In genomic region chr11:61526229-61526628, GRCh38 we compare ENCODE assay signal across 23 cellular contexts. TPM values are rescaled to one million over a fixed set of nuclear protein-coding genes. Genes with fewer than 3 reads are reported as not detected.
DNase-seq lines count a peak whose midpoint lies in the region; ATAC-seq and TF ChIP-seq lines count a peak whose summit lies in the region.
"Had no signal": no experiment of that assay in that cellular context is flagged by ENCODE, and none has a peak within 500 bp of the region (broad histone marks: within the 10 kb centered on the region; RNA-seq: fewer than 3 reads in every experiment).

No MANE protein-coding gene starts in this region.

- H3K36me3 Mint-ChIP-seq in glutamatergic neuron (ENCODE audit: unreplicated experiment) (peaks cover 9% of the 10 kb centered on the region), T-helper 17 cell (ENCODE audit: low read depth) (peaks cover 6% of the 10 kb centered on the region)
- no peaks in the 10 kb centered on the region for H3K36me3 Mint-ChIP-seq in activated T-helper 2 cell treated with anti-CD3 and anti-CD28 coated beads, Interferon-gamma antibody, Interleukin-2, Interleukin-4, amounts not matched to agents 10 μg/mL and 5 μg/mL and 100 μg/mL, durations not matched to agents 14 hours and 24 hours and 36 hours (ENCODE audit: low read depth)
- H3K36me3 Mint-ChIP-seq: CD14-positive monocyte; CD4-positive, alpha-beta memory T cell; CD4-positive, CD25-positive, alpha-beta regulatory T cell; CD8-positive, alpha-beta memory T cell had no signal

- peaks cover 32% of the 10 kb centered on the region for H3K4me1 Mint-ChIP-seq in glutamatergic neuron (ENCODE audit: low read depth, unreplicated experiment)
- H3K4me1 Mint-ChIP-seq in T-helper 17 cell: peaks cover 5% of the 10 kb centered on the region
- H3K4me1 Mint-ChIP-seq in activated T-helper 2 cell treated with anti-CD3 and anti-CD28 coated beads, Interferon-gamma antibody, Interleukin-2, Interleukin-4, amounts not matched to agents 10 μg/mL and 5 μg/mL and 100 μg/mL, durations not matched to agents 14 hours and 24 hours and 36 hours (ENCODE audit: low read depth): no peaks in the 10 kb centered on the region
- H3K4me1 Mint-ChIP-seq: CD14-positive monocyte; CD4-positive, alpha-beta memory T cell; CD4-positive, CD25-positive, alpha-beta regulatory T cell; CD8-positive, alpha-beta memory T cell had no signal

- H3K4me1 ChIP-seq in HEK293 (ENCODE audit: control insufficient read depth, insufficient read depth, low read length): no peaks in the 10 kb centered on the region

- H3K27me3 ChIP-seq in WERI-Rb-1 (ENCODE audit: insufficient read depth, low read depth, severe bottlenecking): no peaks in the 10 kb centered on the region
- H3K27me3 ChIP-seq: BE2C, BLaER1 had no signal

- DNase-seq in WERI-Rb-1 (no peak), glutamatergic neuron (no peak), T-helper 17 cell (no peak)
- DNase-seq in activated T-helper 2 cell treated with anti-CD3 and anti-CD28 coated beads, Interferon-gamma antibody, Interleukin-2, Interleukin-4, amounts not matched to agents 10 μg/mL and 5 μg/mL and 100 μg/mL, durations not matched to agents 14 hours and 24 hours and 36 hours (ENCODE audit: low spot score): no peak
- DNase-seq: 8988T; ACHN; BE2C; C1 segment of cervical spinal cord; CD4-positive, alpha-beta memory T cell; CD4-positive, CD25-positive, alpha-beta regulatory T cell; CD8-positive, alpha-beta memory T cell; COR-L47; DMS 273 treated with DMSO at 0.1 percent for 48 hours; DMS153; DMS53; DMS79; DND-41; EL; GDM1 had no signal

- POLR2A ChIA-PET in HEK293 (lab: Yijun Ruan, JAX): interaction anchor here (0.6 kb wide), 1 partner anchor 249 kb away, joined by 3 read pairs; no protein-coding TSS in a partner anchor

- TF ChIP-seq CTCF in HEK293 (tag by site-specific recombination; IDR thresholded peaks at IDR 0.05): no peak
- no peak for TF ChIP-seq CTCF in WERI-Rb-1 (IDR thresholded peaks at IDR 0.05; ENCODE audit: low read depth, low read length)
- no peak for TF ChIP-seq CTCF in glutamatergic neuron (IDR thresholded peaks at IDR 0.05; ENCODE audit: partially characterized antibody, unreplicated experiment)

- intact Hi-C loops in activated T-helper 2 cell treated with anti-CD3 and anti-CD28 coated beads, Interferon-gamma antibody, Interleukin-2, Interleukin-4, amounts not matched to agents 10 μg/mL and 5 μg/mL and 100 μg/mL, durations not matched to agents 14 hours and 24 hours and 36 hours (cut with micrococcal nuclease): no loop called here

- H3K27ac Mint-ChIP-seq in glutamatergic neuron (ENCODE audit: unreplicated experiment) (no peak overlapping the region), T-helper 17 cell (no peak overlapping the region)
- H3K27ac Mint-ChIP-seq in activated T-helper 2 cell treated with anti-CD3 and anti-CD28 coated beads, Interferon-gamma antibody, Interleukin-2, Interleukin-4, amounts not matched to agents 10 μg/mL and 5 μg/mL and 100 μg/mL, durations not matched to agents 14 hours and 24 hours and 36 hours: no peak overlapping the region
- H3K27ac Mint-ChIP-seq: CD4-positive, CD25-positive, alpha-beta regulatory T cell; CD8-positive, alpha-beta memory T cell had no signal

- no peak overlapping the region for H3K27ac ChIP-seq in HEK293 (ENCODE audit: extremely low read depth, low read depth, low read length)
- H3K27ac ChIP-seq in WERI-Rb-1: peak overlapping the region; percentile 76
- H3K27ac ChIP-seq: BLaER1 had no signal

- CTCF ChIA-PET in HEK293 (lab: Yijun Ruan, JAX): interaction anchor here (0.9 to 3.1 kb wide), 7 partner anchors 9 to 112 kb away, joined by 4 to 27 read pairs (median 6); partner anchors contain the start of gene LRRC10B

- H3K4me3 ChIP-seq in HEK293 (ENCODE audit: low read depth, low read length) (no peak overlapping the region), WERI-Rb-1 (ENCODE audit: low read depth, low read length) (no peak overlapping the region)
- H3K4me3 ChIP-seq: BLaER1, GM12878 had no signal

- ATAC-seq in T-helper 17 cell: no peak
- ATAC-seq: GM12878 had no signal

- H3K27me3 Mint-ChIP-seq in glutamatergic neuron (ENCODE audit: unreplicated experiment) (peaks cover 15% of the 10 kb centered on the region), T-helper 17 cell (peaks cover 46% of the 10 kb centered on the region)
- H3K27me3 Mint-ChIP-seq in activated T-helper 2 cell treated with anti-CD3 and anti-CD28 coated beads, Interferon-gamma antibody, Interleukin-2, Interleukin-4, amounts not matched to agents 10 μg/mL and 5 μg/mL and 100 μg/mL, durations not matched to agents 14 hours and 24 hours and 36 hours (ENCODE audit: low read depth): no peaks in the 10 kb centered on the region

- H3K9me3 Mint-ChIP-seq in glutamatergic neuron (ENCODE audit: unreplicated experiment): peaks cover 12% of the 10 kb centered on the region
- H3K9me3 Mint-ChIP-seq in activated T-helper 2 cell treated with anti-CD3 and anti-CD28 coated beads, Interferon-gamma antibody, Interleukin-2, Interleukin-4, amounts not matched to agents 10 μg/mL and 5 μg/mL and 100 μg/mL, durations not matched to agents 14 hours and 24 hours and 36 hours: no peaks in the 10 kb centered on the region
- H3K9me3 Mint-ChIP-seq: CD4-positive, alpha-beta memory T cell; CD8-positive, alpha-beta memory T cell had no signal

- H3K36me3 ChIP-seq in HEK293 (ENCODE audit: control insufficient read depth in 2 of 2, insufficient read depth in 1 of 2, low read length in 2 of 2) (no peaks in the 10 kb centered on the region), WERI-Rb-1 (peaks cover 60% of the 10 kb centered on the region)
- H3K36me3 ChIP-seq: BE2C, BLaER1 had no signal

- H3K9me3 ChIP-seq in HEK293 (ENCODE audit: control insufficient read depth, insufficient read depth, low read depth, low read length) (no peaks in the 10 kb centered on the region), WERI-Rb-1 (ENCODE audit: severe bottlenecking) (no peaks in the 10 kb centered on the region), T-helper 17 cell (ENCODE audit: control insufficient read depth, low read length, poor library complexity, severe bottlenecking) (no peaks in the 10 kb centered on the region)
- H3K9me3 ChIP-seq: BE2C, BLaER1 had no signal

- peak overlapping the region; percentile 25 for H3K4me3 Mint-ChIP-seq in glutamatergic neuron (ENCODE audit: unreplicated experiment)
- H3K4me3 Mint-ChIP-seq in T-helper 17 cell: no peak overlapping the region
- H3K4me3 Mint-ChIP-seq in activated T-helper 2 cell treated with anti-CD3 and anti-CD28 coated beads, Interferon-gamma antibody, Interleukin-2, Interleukin-4, amounts not matched to agents 10 μg/mL and 5 μg/mL and 100 μg/mL, durations not matched to agents 14 hours and 24 hours and 36 hours (ENCODE audit: low read depth): no peak overlapping the region
- H3K4me3 Mint-ChIP-seq: CD14-positive monocyte; CD4-positive, alpha-beta memory T cell; CD4-positive, CD25-positive, alpha-beta regulatory T cell; CD8-positive, alpha-beta memory T cell had no signal

TF ChIP-seq in HEK293, 187 proteins besides CTCF, POLR2A, EP300 and RAD21:
- no peak for TF ChIP-seq SALL2 (tag by site-specific recombination; IDR thresholded peaks at IDR 0.05; ENCODE audit: borderline replicate concordance)
- peak; percentile 84 for TF ChIP-seq ZFP3 (tag by site-specific recombination; IDR thresholded peaks at IDR 0.05; ENCODE audit: low read depth)
- TF ChIP-seq EGR2 (tag by site-specific recombination; IDR thresholded peaks at IDR 0.05; ENCODE audit: low read depth): no peak
- TF ChIP-seq ZNF544 (tag by site-specific recombination; IDR thresholded peaks at IDR 0.05): no peak
- no peak for TF ChIP-seq SP2 (tag by site-specific recombination; IDR thresholded peaks at IDR 0.05)
- no peak for TF ChIP-seq PRDM6 (tag by site-specific recombination; IDR thresholded peaks at IDR 0.05)
- peak; percentile 46 for TF ChIP-seq ZIC2 (tag by site-specific recombination; IDR thresholded peaks at IDR 0.05)
- no peak for TF ChIP-seq PRDM4 (tag by site-specific recombination; IDR thresholded peaks at IDR 0.05)

RNA-seq across cellular contexts. Expression of gene LRRC10B, which starts 17.7 kb away (rescaled TPM):
- 8.2 TPM for total RNA-seq in glutamatergic neuron (ENCODE audit: unreplicated experiment)
- not detected for total RNA-seq in T-helper 17 cell
- total RNA-seq in activated T-helper 2 cell treated with anti-CD3 and anti-CD28 coated beads, Interferon-gamma antibody, Interleukin-2, Interleukin-4, amounts not matched to agents 10 μg/mL and 5 μg/mL and 100 μg/mL, durations not matched to agents 14 hours and 24 hours and 36 hours: 0.07 and 0.11 TPM in 2 replicates
- total RNA-seq: CD4-positive, alpha-beta memory T cell; CD4-positive, CD25-positive, alpha-beta regulatory T cell; CD8-positive, alpha-beta memory T cell; GM12878 had no signal

RNA-seq across cellular contexts. Expression of gene SYT7, which starts 54.6 kb away (rescaled TPM):
- total RNA-seq in glutamatergic neuron (ENCODE audit: unreplicated experiment) (93.6 TPM), T-helper 17 cell (not detected)
- 0.09 and 0.30 TPM in 2 replicates for total RNA-seq in activated T-helper 2 cell treated with anti-CD3 and anti-CD28 coated beads, Interferon-gamma antibody, Interleukin-2, Interleukin-4, amounts not matched to agents 10 μg/mL and 5 μg/mL and 100 μg/mL, durations not matched to agents 14 hours and 24 hours and 36 hours
- total RNA-seq: CD4-positive, alpha-beta memory T cell; CD8-positive, alpha-beta memory T cell; GM12878 had no signal

Comparison
In these comparisons a context has a peak if more than half of its experiments do, and no peak if none do; other contexts are left out.
1. RNA of gene SYT7, which starts 54.6 kb away (total RNA-seq): 93.6 TPM in glutamatergic neuron (single experiment); 0.09 to 0.30 TPM in activated T-helper 2 cell treated with anti-CD3 and anti-CD28 coated beads, Interferon-gamma antibody, Interleukin-2, Interleukin-4, amounts not matched to agents 10 μg/mL and 5 μg/mL and 100 μg/mL, durations not matched to agents 14 hours and 24 hours and 36 hours and not detected in T-helper 17 cell; every median in the first group is over 10 times any median in the second.